ENCODE assay signal across 11 cellular contexts in genomic region chr7:80876894-80877414, GRCh38. TPM values are rescaled to one million over a fixed set of nuclear protein-coding genes. Genes with fewer than 3 reads are reported as not detected.
DNase-seq lines count a peak whose midpoint lies in the region; ATAC-seq, FAIRE-seq and TF ChIP-seq lines count a peak whose summit lies in the region.
"Had no signal": no experiment of that assay in that cellular context is flagged by ENCODE, and none has a peak within 500 bp of the region (broad histone marks: within the 10 kb centered on the region; RNA-seq: fewer than 3 reads in every experiment).

No MANE protein-coding gene starts in this region.

- in situ Hi-C loops in K562 (cut with MboI): no loop called here

- TF ChIP-seq CTCF in LNCaP clone FGC (IDR thresholded peaks at IDR 0.05; ENCODE audit: control insufficient read depth, extremely low read depth, insufficient read depth) (no peak), K562 (IDR thresholded peaks at IDR 0.05 in 2 of 3, conservative IDR thresholded peaks at IDR 0.05 in 1 of 3; ENCODE audit: insufficient read depth in 2 of 3, low read depth in 1 of 3, low read length in 3 of 3) (no peak), neural cell (IDR thresholded peaks at IDR 0.05; ENCODE audit: poor library complexity, severe bottlenecking) (no peak)

- no peaks in the 10 kb centered on the region for H3K27me3 Mint-ChIP-seq in activated T-cell treated with anti-CD3 and anti-CD28 coated beads, Interleukin-2, amount 50 U/mL, for 24 hours

- no peaks in the 10 kb centered on the region for H3K27me3 ChIP-seq in K562 (ENCODE audit: control insufficient read depth in 2 of 2, insufficient read depth in 2 of 2, low read length in 2 of 2)
- H3K27me3 ChIP-seq in neural cell (ENCODE audit: insufficient read depth, low read depth, low read length): no peaks in the 10 kb centered on the region

- FAIRE-seq in K562 (lab: Jason Lieb, UNC): no peak
- FAIRE-seq: bronchial epithelial cell had no signal

- H3K4me1 Mint-ChIP-seq in activated T-cell treated with anti-CD3 and anti-CD28 coated beads, Interleukin-2, amount 50 U/mL, for 24 hours (ENCODE audit: low read depth): no peaks in the 10 kb centered on the region

- H3K9me1 ChIP-seq in K562 (ENCODE audit: control insufficient read depth, insufficient read depth, low read length): no peaks in the 10 kb centered on the region

- H3K4me3 ChIP-seq in LNCaP clone FGC (ENCODE audit: low read depth, low read length) (no peak overlapping the region), K562 (no peak overlapping the region), neural cell (ENCODE audit: low read length) (peak overlapping the region; percentile 11)

- H3K4me1 ChIP-seq in K562 (replicated peaks in 1 of 2; ENCODE audit: control insufficient read depth in 2 of 2, insufficient read depth in 2 of 2, low read length in 2 of 2): no peaks in the 10 kb centered on the region

- H3K9ac ChIP-seq in K562 (ENCODE audit: insufficient read depth in 1 of 2, low read depth in 2 of 2, low read length in 2 of 2) (no peak overlapping the region), neural cell (ENCODE audit: low read length) (no peak overlapping the region)

- H3K9me3 ChIP-seq in K562 (replicated peaks; ENCODE audit: control insufficient read depth, insufficient read depth, low read depth, low read length) (no peaks in the 10 kb centered on the region), neural cell (ENCODE audit: low read length) (no peaks in the 10 kb centered on the region)

- H3K79me2 ChIP-seq in K562 (ENCODE audit: control insufficient read depth, insufficient read depth, low read length): no peaks in the 10 kb centered on the region
- no peaks in the 10 kb centered on the region for H3K79me2 ChIP-seq in neural cell (replicated peaks; ENCODE audit: insufficient read depth, low read length)

- BruUV-seq in K562 (replicated peaks; lab: Mats Ljungman, UMichigan): no TSS peak

- H3K36me3 Mint-ChIP-seq in activated T-cell treated with anti-CD3 and anti-CD28 coated beads, Interleukin-2, amount 50 U/mL, for 24 hours (ENCODE audit: low read depth): no peaks in the 10 kb centered on the region

- DNase-seq in DMS 273 treated with DMSO at 0.1 percent for 48 hours (lab: John Stamatoyannopoulos, UW): peak; percentile 96
- peak; percentile 55 for DNase-seq in LNCaP clone FGC (ENCODE audit: low read depth)
- no peak for DNase-seq in K562 (ENCODE audit: extremely low read depth in 1 of 4, low spot score in 3 of 4)
- no peak for DNase-seq in activated CD4-positive, alpha-beta T cell treated with anti-CD3 and anti-CD28 coated beads for 1 hour
- DNase-seq in GDM1 (lab: John Stamatoyannopoulos, UW): no peak
- no peak for DNase-seq in activated T-cell treated with anti-CD3 and anti-CD28 coated beads, Interleukin-2, amount 50 U/mL, for 24 hours
- DNase-seq: activated CD8-positive, alpha-beta T cell treated with anti-CD3 and anti-CD28 coated beads, Interleukin-2, amount 10 ng/mL, durations not matched to agents 7 days and 5 days; stimulated activated naive CD4-positive, alpha-beta T cell treated with Interleukin-2 at 50 U/mL for 16 hours had no signal

- H3K9me2 ChIP-seq in neural cell (ENCODE audit: insufficient read depth, low read length): no peaks in the 10 kb centered on the region

- H3K27ac ChIP-seq in K562 (ENCODE audit: extremely low read depth, low read depth, low read length) (no peak overlapping the region), neural cell (ENCODE audit: low read length) (no peak overlapping the region)

- no peaks in the 10 kb centered on the region for H4K20me1 ChIP-seq in K562 (replicated peaks; ENCODE audit: control insufficient read depth, insufficient read depth, low read length)
- no peaks in the 10 kb centered on the region for H4K20me1 ChIP-seq in neural cell (ENCODE audit: insufficient read depth)

- 0% methylated on average over 5 of the region's 5 CpGs for WGBS in K562 (ENCODE audit: insufficient coverage, low coverage, missing lambda C conversion rate)

- POLR2A ChIA-PET in K562 (lab: Yijun Ruan, JAX): no interaction called here

- TF ChIP-seq EP300 in K562 (IDR thresholded peaks at IDR 0.05; ENCODE audit: low read length) (no peak), neural cell (conservative IDR thresholded peaks at IDR 0.05; ENCODE audit: poor library complexity, severe bottlenecking) (no peak)

- H3K36me3 ChIP-seq in K562 (ENCODE audit: control insufficient read depth, insufficient read depth, low read length) (no peaks in the 10 kb centered on the region), neural cell (ENCODE audit: insufficient read depth, low read length) (no peaks in the 10 kb centered on the region)

- H3K9me3 Mint-ChIP-seq in activated T-cell treated with anti-CD3 and anti-CD28 coated beads, Interleukin-2, amount 50 U/mL, for 24 hours: no peaks in the 10 kb centered on the region

- no peak overlapping the region for H3K4me2 ChIP-seq in K562 (ENCODE audit: insufficient read depth, low read length)
- H3K4me2 ChIP-seq in neural cell (ENCODE audit: low read length): peak overlapping the region; percentile 16

- no peak overlapping the region for H3K4me3 Mint-ChIP-seq in activated T-cell treated with anti-CD3 and anti-CD28 coated beads, Interleukin-2, amount 50 U/mL, for 24 hours
- H3K4me3 Mint-ChIP-seq: activated CD8-positive, alpha-beta T cell treated with anti-CD3 and anti-CD28 coated beads, Interleukin-2, amount 10 ng/mL, durations not matched to agents 7 days and 5 days had no signal

- no peak for TF ChIP-seq POLR2A in K562 (conservative IDR thresholded peaks at IDR 0.05)

- TF ChIP-seq RAD21 in K562 (CRISPR knock-in tag; conservative IDR thresholded peaks at IDR 0.05 in 1 of 2, IDR thresholded peaks at IDR 0.05 in 1 of 2) (no peak), neural cell (conservative IDR thresholded peaks at IDR 0.05) (no peak)

- no peak overlapping the region for H2AFZ ChIP-seq in K562 (ENCODE audit: low read depth, low read length)
- H2AFZ ChIP-seq in neural cell (ENCODE audit: low read depth, low read length): no peak overlapping the region

- intact Hi-C loops in K562 (cut with micrococcal nuclease): no loop called here

- ATAC-seq in K562 (no peak), HG02642 (IDR thresholded peaks at IDR 0.05; ENCODE audit: poor library complexity, unreplicated experiment) (no peak)
- ATAC-seq: activated CD8-positive, alpha-beta T cell treated with anti-CD3 and anti-CD28 coated beads, Interleukin-2, amount 10 ng/mL, durations not matched to agents 7 days and 5 days had no signal

- CTCF ChIA-PET in K562 (lab: Yijun Ruan, JAX; ENCODE audit: low intra/inter-chr PET ratio): no interaction called here

- H3K27ac Mint-ChIP-seq in activated T-cell treated with anti-CD3 and anti-CD28 coated beads, Interleukin-2, amount 50 U/mL, for 24 hours: no peak overlapping the region
- H3K27ac Mint-ChIP-seq: activated CD8-positive, alpha-beta T cell treated with anti-CD3 and anti-CD28 coated beads, Interleukin-2, amount 10 ng/mL, durations not matched to agents 7 days and 5 days had no signal

- no peaks in the 10 kb centered on the region for H3F3A ChIP-seq in neural cell (ENCODE audit: insufficient read depth, low read length, poor library complexity, severe bottlenecking)

TF ChIP-seq in K562, 482 proteins besides CTCF, POLR2A, EP300 and RAD21 (continues in another document):
- TF ChIP-seq MTA1 (IDR thresholded peaks at IDR 0.05; ENCODE audit: borderline replicate concordance): no peak
- TF ChIP-seq TEAD4 (IDR thresholded peaks at IDR 0.05; ENCODE audit: low read length): peak; percentile 34; the same call in 1 of the 2 replicates
- no peak for TF ChIP-seq TEAD4 (CRISPR knock-in tag; IDR thresholded peaks at IDR 0.05; ENCODE audit: borderline replicate concordance)
- no peak for TF ChIP-seq HNRNPL (IDR thresholded peaks at IDR 0.05; ENCODE audit: low read depth, low read length)
- no peak for TF ChIP-seq DPF2 (IDR thresholded peaks at IDR 0.05)
- TF ChIP-seq FOSL1 (tag; conservative IDR thresholded peaks at IDR 0.05): peak; percentile 74

TF ChIP-seq in neural cell, 6 proteins besides CTCF, POLR2A, EP300 and RAD21 (continues in another document):
- no peak for TF ChIP-seq SMC3 (conservative IDR thresholded peaks at IDR 0.05; ENCODE audit: poor library complexity)

RNA-seq across cellular contexts. Expression of gene SEMA3C, which starts 41.9 kb away (rescaled TPM):
- total RNA-seq in K562 (2011; cell fraction: chromatin; rRNA removed; ENCODE audit: low replicate concordance): not detected in 2 replicates
- total RNA-seq in K562 (2011; cell fraction: nucleolus; rRNA removed): not detected in 2 replicates
- not detected in 2 replicates for total RNA-seq in K562 (2011; cell fraction: nucleoplasm; rRNA removed)
- 0.04 and 0.09 TPM in 2 replicates for total RNA-seq in K562 (2014; rRNA removed)
- 0.18 and 0.19 TPM in 2 replicates for total RNA-seq in K562 (2014; rRNA removed; fragmentation: Illumina TruSeq; extraction: Trizol)
- 0.36 and 0.38 TPM in 2 replicates for total RNA-seq in K562 (2015; rRNA removed; fragmentation: Illumina TruSeq; extraction: Trizol)
- 0.16 TPM in 2 replicates for total RNA-seq in K562 (2021)
- polyA plus RNA-seq in K562 (2011; rRNA removed): not detected in 2 replicates
- polyA plus RNA-seq in K562 (2011; cell fraction: cytosol; rRNA removed): not detected in 2 replicates
- polyA plus RNA-seq in K562 (2011; cell fraction: nucleus; rRNA removed): not detected in 2 replicates
- 0.04 and 0.06 TPM in 2 replicates for polyA plus RNA-seq in K562 (2012)
- polyA plus RNA-seq in K562 (2014; fragmentation: Illumina TruSeq; extraction: Trizol): 0.04 and 0.08 TPM in 2 replicates
- under 1 TPM in 1 of 2 experiments, not detected in 1; 0.04 TPM for polyA plus RNA-seq in K562 (2014; fragmentation: Nextera tagmentation; extraction: Ambion mirVana)
- not detected in 2 replicates for polyA plus RNA-seq in K562 (2014; rRNA removed)
- not detected in 2 replicates for polyA minus RNA-seq in K562 (2011; rRNA and poly(A)+ RNA removed)
- not detected in 2 replicates for polyA minus RNA-seq in K562 (2011; cell fraction: cytosol; rRNA and poly(A)+ RNA removed)
- not detected in 2 replicates for polyA minus RNA-seq in K562 (2011; cell fraction: nucleus; rRNA and poly(A)+ RNA removed)
- 377 and 386 TPM in 2 replicates for polyA plus RNA-seq in neural cell
- 978 and 1,090 TPM in 2 replicates for polyA minus RNA-seq in neural cell
- total RNA-seq: activated CD8-positive, alpha-beta T cell treated with anti-CD3 and anti-CD28 coated beads, Interleukin-2, amount 10 ng/mL, durations not matched to agents 7 days and 5 days had no signal

Comparison
In these comparisons a context has a peak if more than half of its experiments do, and no peak if none do; other contexts are left out.
1. DNase-seq: peak in DMS 273 treated with DMSO at 0.1 percent for 48 hours (single experiment) and LNCaP clone FGC (single experiment); none in K562 (0 of 4), activated CD4-positive, alpha-beta T cell treated with anti-CD3 and anti-CD28 coated beads for 1 hour (single experiment), GDM1 (single experiment) and activated T-cell treated with anti-CD3 and anti-CD28 coated beads, Interleukin-2, amount 50 U/mL, for 24 hours (single experiment).
2. RNA of gene SEMA3C, which starts 41.9 kb away (polyA plus RNA-seq): 377 to 386 TPM in neural cell; 0.04 to 0.08 TPM in K562; every median in the first group is over 100 times any median in the second.